ENCODE assay signal across 18 cellular contexts in genomic region chr4:11416071-11416766, GRCh38. TPM values are rescaled to one million over a fixed set of nuclear protein-coding genes. Genes with fewer than 3 reads are reported as not detected.
DNase-seq lines count a peak whose midpoint lies in the region; ATAC-seq lines count a peak whose summit lies in the region.
"Had no signal": no experiment of that assay in that cellular context is flagged by ENCODE, and none has a peak within 500 bp of the region (broad histone marks: within the 10 kb centered on the region; RNA-seq: fewer than 3 reads in every experiment).

No MANE protein-coding gene starts in this region.

- peak; percentile 48 for ATAC-seq in HG02610 (IDR thresholded peaks at IDR 0.05; ENCODE audit: unreplicated experiment)
- peak; percentile 49 for ATAC-seq in HG03432 (IDR thresholded peaks at IDR 0.05; ENCODE audit: unreplicated experiment)

- no peak overlapping the region for H3K23ac ChIP-seq in trophoblast cell (ENCODE audit: low read length)

- no peak overlapping the region for H2BK120ac ChIP-seq in trophoblast cell (ENCODE audit: insufficient read depth, low read length, poor library complexity)

- H3K4me3 ChIP-seq in trophoblast cell (ENCODE audit: low read depth, low read length), result no peak overlapping the region
- H3K4me3 ChIP-seq: prostate gland had no signal

- DNase-seq in NCI-H2107 treated with DMSO at 0.1 percent for 48 hours (lab: John Stamatoyannopoulos, UW; ENCODE audit: unreplicated experiment), result peak; percentile 41
- no peak for DNase-seq in NCI-H2107 (lab: John Stamatoyannopoulos, UW)
- DNase-seq in trophoblast cell, result no peak
- DNase-seq in nucleus accumbens (lab: John Stamatoyannopoulos, UW), result no peak
- DNase-seq in NCI-H1694 treated with DMSO at 0.1 percent for 48 hours (lab: John Stamatoyannopoulos, UW), result no peak
- no peak for DNase-seq in NCI-H1105 treated with DMSO at 0.1 percent for 48 hours (lab: John Stamatoyannopoulos, UW)
- DNase-seq: 8988T; activated T-cell treated with anti-CD3 and anti-CD28 coated beads, Interleukin-2, amount 50 U/mL, for 1 hour; brain microvascular endothelial cell; HCEC 1CT; hippocampal formation; mammary epithelial cell; NCI-H524; SIG-M5; stimulated activated CD4-positive, alpha-beta T cell treated with anti-CD3 and anti-CD28 coated beads, Interleukin-4, amount 100 ng/mL, for 4 hours had no signal

- H3K9ac ChIP-seq in trophoblast cell (ENCODE audit: low read length), result peak overlapping the region; percentile 11

- H3K36me3 ChIP-seq in trophoblast cell (ENCODE audit: control insufficient read depth in 1 of 2, insufficient read depth in 2 of 2, low read length in 2 of 2), result no peaks in the 10 kb centered on the region
- H3K36me3 ChIP-seq: brain microvascular endothelial cell, prostate gland had no signal

- H3K79me2 ChIP-seq in trophoblast cell (ENCODE audit: control insufficient read depth, insufficient read depth, low read length, poor library complexity), result no peaks in the 10 kb centered on the region

- no peak overlapping the region for H3K14ac ChIP-seq in trophoblast cell (ENCODE audit: low read length)

- H2AFZ ChIP-seq in trophoblast cell (ENCODE audit: insufficient read depth, low read length, poor library complexity), result no peak overlapping the region

- no peak overlapping the region for H2AK5ac ChIP-seq in trophoblast cell (ENCODE audit: low read length)

- no peak overlapping the region for H2BK5ac ChIP-seq in trophoblast cell (ENCODE audit: low read depth, low read length, poor library complexity)

- H3K79me1 ChIP-seq in trophoblast cell (ENCODE audit: low read length), result no peaks in the 10 kb centered on the region

- H2BK12ac ChIP-seq in trophoblast cell (ENCODE audit: low read length), result no peak overlapping the region

- H3K27ac ChIP-seq in trophoblast cell (ENCODE audit: low read depth, low read length), result no peak overlapping the region
- H3K27ac ChIP-seq: brain microvascular endothelial cell, prostate gland had no signal

- H3K4me2 ChIP-seq in trophoblast cell (ENCODE audit: low read length), result no peak overlapping the region

- H4K8ac ChIP-seq in trophoblast cell (ENCODE audit: low read depth, low read length), result no peak overlapping the region

- no peaks in the 10 kb centered on the region for H3K4me1 ChIP-seq in trophoblast cell (ENCODE audit: control insufficient read depth in 1 of 2, insufficient read depth in 2 of 2, low read length in 2 of 2)
- H3K4me1 ChIP-seq: prostate gland had no signal

- no peak overlapping the region for H4K12ac ChIP-seq in trophoblast cell (ENCODE audit: low read depth, low read length)

- H3K4ac ChIP-seq in trophoblast cell (ENCODE audit: low read depth, low read length), result no peak overlapping the region

- H3K18ac ChIP-seq in trophoblast cell (ENCODE audit: low read length), result no peak overlapping the region

- H3K27me3 ChIP-seq in trophoblast cell (ENCODE audit: insufficient read depth, low read length), result no peaks in the 10 kb centered on the region
- H3K27me3 ChIP-seq: brain microvascular endothelial cell had no signal

- no peaks in the 10 kb centered on the region for H3K9me3 ChIP-seq in trophoblast cell (ENCODE audit: insufficient read depth, low read depth, low read length)
- H3K9me3 ChIP-seq: prostate gland had no signal

- no peak overlapping the region for H4K91ac ChIP-seq in trophoblast cell (ENCODE audit: low read depth, low read length)

- no CpG with 5 or more reads among the region's 8 CpGs for WGBS in trophoblast cell (ENCODE audit: extremely low coverage, insufficient coverage, insufficient read length)

RNA-seq across cellular contexts. Expression of gene HS3ST1, which starts 12.5 kb away (rescaled TPM):
- 1.3 and 1.7 TPM in 2 replicates for polyA plus RNA-seq in trophoblast cell (2013)
